Comparison of ENCODE assay signal across 24 cellular contexts in genomic region chr10:124842721-124843120, GRCh38.
"Had no signal": no experiment of that assay in that cellular context is flagged by ENCODE, and none has a peak within 500 bp of the region (broad histone marks: within the 10 kb centered on the region; RNA-seq: fewer than 3 reads in every experiment).

No MANE protein-coding gene starts in this region.

- H3K27me3 ChIP-seq: esophagus squamous epithelium, foreskin keratinocyte, gastroesophageal sphincter, heart left ventricle, hepatocyte, left lung, neural progenitor cell, stomach, thyroid gland, vagina had no signal

- H3K9me3 ChIP-seq: esophagus squamous epithelium, gastroesophageal sphincter, heart left ventricle, left lung, stomach, thyroid gland, vagina had no signal

- H3K27ac ChIP-seq: esophagus squamous epithelium, foreskin keratinocyte, gastroesophageal sphincter, heart left ventricle, hepatocyte, left lung, neural progenitor cell, parathyroid adenoma, stomach, thyroid gland, vagina had no signal

- H3K4me1 ChIP-seq: esophagus squamous epithelium, foreskin keratinocyte, gastroesophageal sphincter, heart left ventricle, left lung, neural progenitor cell, parathyroid adenoma, stomach, thyroid gland, vagina had no signal

- H3K79me2 ChIP-seq: hepatocyte, parathyroid adenoma had no signal

- H3K4me2 ChIP-seq: hepatocyte, neural progenitor cell had no signal

- H3K36me3 ChIP-seq: esophagus squamous epithelium, gastroesophageal sphincter, left lung, neural progenitor cell, thyroid gland, vagina had no signal

- DNase-seq: cortex of kidney; effector memory CD8-positive, alpha-beta T cell; erythroblast; esophagus squamous epithelium; foreskin keratinocyte; heart left ventricle; left cardiac atrium; left lung; mesendoderm; midbrain; naive thymus-derived CD4-positive, alpha-beta T cell; stimulated activated CD4-positive, alpha-beta T cell treated with anti-CD3 and anti-CD28 coated beads, Interleukin-2, amount 100 ng/mL, for 24 hours; stimulated activated CD4-positive, alpha-beta T cell treated with anti-CD3 and anti-CD28 coated beads, Interleukin-4, amount 100 ng/mL, for 24 hours; stimulated activated naive CD4-positive, alpha-beta T cell treated with Interleukin-2 at 50 U/mL for 16 hours; stomach; thyroid gland; trophoblast cell had no signal

- H3K9ac ChIP-seq: neural progenitor cell, parathyroid adenoma had no signal

- ATAC-seq: effector memory CD8-positive, alpha-beta T cell; foreskin keratinocyte; gastroesophageal sphincter; heart left ventricle; left cardiac atrium; left lung; naive thymus-derived CD4-positive, alpha-beta T cell; sciatic nerve; stimulated activated effector memory CD8-positive, alpha-beta T cell treated with anti-CD3 and anti-CD28 coated beads, Interleukin-12 subunit alpha, Interleukin-12 subunit beta, amount 100 ng/mL, for 72 hours had no signal

- H2AFZ ChIP-seq: hepatocyte, neural progenitor cell, parathyroid adenoma had no signal

- H3K4me3 ChIP-seq: esophagus squamous epithelium, gastroesophageal sphincter, heart left ventricle, hepatocyte, left lung, neural progenitor cell, stomach, thyroid gland, vagina had no signal
